In the genomic region with DNA sequence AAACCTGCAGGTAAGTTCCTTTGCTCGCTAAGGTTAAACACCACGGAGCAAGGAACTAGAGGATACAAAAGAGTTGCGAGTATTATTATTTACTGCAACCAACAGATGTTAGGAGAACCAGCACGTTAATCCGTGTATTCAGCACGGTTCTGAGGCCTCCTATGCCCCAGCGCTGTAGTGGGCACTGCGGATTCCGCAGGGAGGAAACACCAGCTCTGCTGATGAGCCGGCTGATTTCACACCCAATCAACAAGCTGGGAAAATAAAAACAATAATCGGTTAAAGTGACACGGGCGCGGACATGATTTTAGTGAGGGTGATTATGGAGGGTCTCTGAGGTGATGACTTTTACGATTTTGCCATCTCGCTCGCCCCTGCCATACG, we compare ENCODE assay signal across 9 cellular contexts. TPM values are rescaled to one million over a fixed set of nuclear protein-coding genes. Genes with fewer than 3 reads are reported as not detected.
DNase-seq lines count a peak whose midpoint lies in the region; ATAC-seq and TF ChIP-seq lines count a peak whose summit lies in the region.
"Had no signal": no experiment of that assay in that cellular context is flagged by ENCODE, and none has a peak within 500 bp of the region (broad histone marks: within the 10 kb centered on the region; RNA-seq: fewer than 3 reads in every experiment).

No MANE protein-coding gene starts in this region.

- peaks cover 13% of the 10 kb centered on the region for H3K4me1 ChIP-seq in mononuclear cell (ENCODE audit: insufficient read depth, low read length)

- H3K27me3 Mint-ChIP-seq in central memory CD8-positive, alpha-beta T cell = no peaks in the 10 kb centered on the region

- no peak for DNase-seq in central memory CD8-positive, alpha-beta T cell (ENCODE audit: low spot score in 2 of 2)
- no peak for DNase-seq in GM13977 (ENCODE audit: low spot score)
- no peak for DNase-seq in iPS-NIHi11 (ENCODE audit: low spot score)
- DNase-seq in Ammon's horn (ENCODE audit: low spot score) = no peak

- no peak overlapping the region for H3K27ac Mint-ChIP-seq in central memory CD8-positive, alpha-beta T cell (ENCODE audit: low read depth)

- H3K4me3 Mint-ChIP-seq in central memory CD8-positive, alpha-beta T cell = peak overlapping the region; percentile 69

- peak overlapping the region; percentile 52; the same call in 1 of the 2 replicates for H3K27ac ChIP-seq in 22Rv1

- H3K9me3 ChIP-seq in mononuclear cell (ENCODE audit: low read depth, low read length) = no peaks in the 10 kb centered on the region

- H3K4me1 Mint-ChIP-seq in central memory CD8-positive, alpha-beta T cell = no peaks in the 10 kb centered on the region

- no peak for TF ChIP-seq CTCF in 22Rv1 (IDR thresholded peaks at IDR 0.05)
- TF ChIP-seq CTCF in GM13977 (IDR thresholded peaks at IDR 0.05; ENCODE audit: extremely low read depth, insufficient read depth, missing control alignments) = no peak

- H3K36me3 Mint-ChIP-seq in central memory CD8-positive, alpha-beta T cell (ENCODE audit: insufficient read depth) = no peaks in the 10 kb centered on the region

- peak overlapping the region; percentile 56 for H3K4me3 ChIP-seq in mononuclear cell (ENCODE audit: low read length)

- no peaks in the 10 kb centered on the region for H3K9me3 Mint-ChIP-seq in central memory CD8-positive, alpha-beta T cell

- ATAC-seq in HG02973 (IDR thresholded peaks at IDR 0.05; ENCODE audit: unreplicated experiment) = peak; percentile 15
- ATAC-seq in central memory CD8-positive, alpha-beta T cell (replicated peaks; ENCODE audit: extremely low read depth, poor library complexity, severe bottlenecking) = no peak
- no peak for ATAC-seq in GM18511 (IDR thresholded peaks at IDR 0.05; ENCODE audit: unreplicated experiment)

- in situ Hi-C loops in GM13977 (cut with MboI; ENCODE audit: low pct_unique_long_range_greater_than_20kb, low sequenced_read_pairs, unreplicated experiment) = no loop called here

- H3K27me3 ChIP-seq in mononuclear cell (ENCODE audit: insufficient read depth, low read length) = no peaks in the 10 kb centered on the region

RNA-seq across cellular contexts. Expression of gene PRELID2, which starts 0.7 kb away (rescaled TPM):
- total RNA-seq in mononuclear cell = 1.7 TPM

RNA-seq across cellular contexts. Expression of gene GRXCR2, which starts 37.0 kb away (rescaled TPM):
- total RNA-seq in mononuclear cell = not detected
- total RNA-seq: T-helper 2 cell treated with Interferon-gamma antibody and Interleukin-4, amounts not matched to agents 100 ng/mL and 5 ng/mL, for 36 hours had no signal
